ENCODE assay signal across 1 cellular context in the genomic region with DNA sequence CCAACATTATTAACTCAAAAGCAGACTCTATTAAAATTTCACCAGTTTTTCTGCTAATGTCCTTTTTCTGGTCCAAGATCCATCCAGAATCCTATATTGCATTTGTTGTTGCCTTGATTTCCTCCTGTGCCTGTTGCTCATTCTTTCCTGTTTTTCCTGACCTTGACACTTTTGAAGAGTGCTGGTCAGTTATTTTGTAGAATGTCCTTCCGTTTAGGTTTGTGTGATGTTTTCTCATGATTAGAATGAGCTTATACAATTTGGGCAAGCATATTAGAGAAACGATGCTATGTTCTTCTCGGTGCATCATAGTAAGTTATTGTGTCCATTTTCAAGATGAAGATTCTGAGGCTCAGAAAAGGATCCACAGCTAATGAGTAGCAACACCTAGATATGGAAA.
TF ChIP-seq lines count a peak whose summit lies in the region.

No MANE protein-coding gene starts in this region.

TF ChIP-seq in SK-N-SH, 30 proteins besides CTCF, POLR2A, EP300 and RAD21 (continued from another document):
- TF ChIP-seq, protein P1, sequence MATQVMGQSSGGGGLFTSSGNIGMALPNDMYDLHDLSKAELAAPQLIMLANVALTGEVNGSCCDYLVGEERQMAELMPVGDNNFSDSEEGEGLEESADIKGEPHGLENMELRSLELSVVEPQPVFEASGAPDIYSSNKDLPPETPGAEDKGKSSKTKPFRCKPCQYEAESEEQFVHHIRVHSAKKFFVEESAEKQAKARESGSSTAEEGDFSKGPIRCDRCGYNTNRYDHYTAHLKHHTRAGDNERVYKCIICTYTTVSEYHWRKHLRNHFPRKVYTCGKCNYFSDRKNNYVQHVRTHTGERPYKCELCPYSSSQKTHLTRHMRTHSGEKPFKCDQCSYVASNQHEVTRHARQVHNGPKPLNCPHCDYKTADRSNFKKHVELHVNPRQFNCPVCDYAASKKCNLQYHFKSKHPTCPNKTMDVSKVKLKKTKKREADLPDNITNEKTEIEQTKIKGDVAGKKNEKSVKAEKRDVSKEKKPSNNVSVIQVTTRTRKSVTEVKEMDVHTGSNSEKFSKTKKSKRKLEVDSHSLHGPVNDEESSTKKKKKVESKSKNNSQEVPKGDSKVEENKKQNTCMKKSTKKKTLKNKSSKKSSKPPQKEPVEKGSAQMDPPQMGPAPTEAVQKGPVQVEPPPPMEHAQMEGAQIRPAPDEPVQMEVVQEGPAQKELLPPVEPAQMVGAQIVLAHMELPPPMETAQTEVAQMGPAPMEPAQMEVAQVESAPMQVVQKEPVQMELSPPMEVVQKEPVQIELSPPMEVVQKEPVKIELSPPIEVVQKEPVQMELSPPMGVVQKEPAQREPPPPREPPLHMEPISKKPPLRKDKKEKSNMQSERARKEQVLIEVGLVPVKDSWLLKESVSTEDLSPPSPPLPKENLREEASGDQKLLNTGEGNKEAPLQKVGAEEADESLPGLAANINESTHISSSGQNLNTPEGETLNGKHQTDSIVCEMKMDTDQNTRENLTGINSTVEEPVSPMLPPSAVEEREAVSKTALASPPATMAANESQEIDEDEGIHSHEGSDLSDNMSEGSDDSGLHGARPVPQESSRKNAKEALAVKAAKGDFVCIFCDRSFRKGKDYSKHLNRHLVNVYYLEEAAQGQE (IDR thresholded peaks at IDR 0.05; ENCODE audit: low read depth, low read length) = no peak
- TF ChIP-seq MXI1 (IDR thresholded peaks at IDR 0.05; ENCODE audit: low read depth, low read length) = no peak
